In genomic region chr3:183554377-183554776, GRCh38 we compare ENCODE assay signal across 10 cellular contexts. TPM values are rescaled to one million over a fixed set of nuclear protein-coding genes. Genes with fewer than 3 reads are reported as not detected.
DNase-seq lines count a peak whose midpoint lies in the region; ATAC-seq and TF ChIP-seq lines count a peak whose summit lies in the region.
"Had no signal": no experiment of that assay in that cellular context is flagged by ENCODE, and none has a peak within 500 bp of the region (broad histone marks: within the 10 kb centered on the region; RNA-seq: fewer than 3 reads in every experiment).

No MANE protein-coding gene starts in this region.

- H3K36me3 ChIP-seq in psoas muscle (ENCODE audit: insufficient read depth in 1 of 2, low read depth in 1 of 2), result no peaks in the 10 kb centered on the region

- no peak for DNase-seq in activated T-helper 2 cell treated with anti-CD3 and anti-CD28 coated beads, Interferon-gamma antibody, Interleukin-2, Interleukin-4, amounts not matched to agents 10 μg/mL and 5 μg/mL and 100 μg/mL, durations not matched to agents 14 hours and 24 hours and 36 hours (ENCODE audit: low spot score)
- DNase-seq in psoas muscle, result no peak
- DNase-seq in hypothalamus (lab: John Stamatoyannopoulos, UW), result no peak
- no peak for DNase-seq in HK-2 (ENCODE audit: unreplicated experiment)
- no peak for DNase-seq in NCI-H1694 (lab: John Stamatoyannopoulos, UW)
- DNase-seq: cerebellar nuclear complex, NCI-H774 had no signal

- H3K36me3 Mint-ChIP-seq in activated T-helper 2 cell treated with anti-CD3 and anti-CD28 coated beads, Interferon-gamma antibody, Interleukin-2, Interleukin-4, amounts not matched to agents 10 μg/mL and 5 μg/mL and 100 μg/mL, durations not matched to agents 14 hours and 24 hours and 36 hours (ENCODE audit: low read depth), result peaks cover 34% of the 10 kb centered on the region

- peaks cover 4% of the 10 kb centered on the region for H3K4me1 ChIP-seq in psoas muscle

- no peaks in the 10 kb centered on the region for H3K9me3 Mint-ChIP-seq in activated T-helper 2 cell treated with anti-CD3 and anti-CD28 coated beads, Interferon-gamma antibody, Interleukin-2, Interleukin-4, amounts not matched to agents 10 μg/mL and 5 μg/mL and 100 μg/mL, durations not matched to agents 14 hours and 24 hours and 36 hours

- H3K27ac Mint-ChIP-seq in activated T-helper 2 cell treated with anti-CD3 and anti-CD28 coated beads, Interferon-gamma antibody, Interleukin-2, Interleukin-4, amounts not matched to agents 10 μg/mL and 5 μg/mL and 100 μg/mL, durations not matched to agents 14 hours and 24 hours and 36 hours, result peak overlapping the region; percentile 93

- H3K27me3 Mint-ChIP-seq in activated T-helper 2 cell treated with anti-CD3 and anti-CD28 coated beads, Interferon-gamma antibody, Interleukin-2, Interleukin-4, amounts not matched to agents 10 μg/mL and 5 μg/mL and 100 μg/mL, durations not matched to agents 14 hours and 24 hours and 36 hours (ENCODE audit: low read depth), result no peaks in the 10 kb centered on the region

- ATAC-seq in GM18867 (IDR thresholded peaks at IDR 0.05; ENCODE audit: unreplicated experiment), result peak; percentile 33
- peak; percentile 39 for ATAC-seq in HG02981 (IDR thresholded peaks at IDR 0.05; ENCODE audit: unreplicated experiment)
- ATAC-seq in psoas muscle, result peak in 1 of 4 donors; percentile 28

- WGBS in psoas muscle, 3 donors, result 63 to 77% (median 69%) methylated on average over 1 of the region's 1 CpG

- H3K27ac ChIP-seq in psoas muscle, result peak overlapping the region; percentile 43

- peak overlapping the region; percentile 47 for H3K4me3 ChIP-seq in psoas muscle
- H3K4me3 ChIP-seq: lung had no signal

- H3K4me3 Mint-ChIP-seq in activated T-helper 2 cell treated with anti-CD3 and anti-CD28 coated beads, Interferon-gamma antibody, Interleukin-2, Interleukin-4, amounts not matched to agents 10 μg/mL and 5 μg/mL and 100 μg/mL, durations not matched to agents 14 hours and 24 hours and 36 hours (ENCODE audit: low read depth), result peak overlapping the region; percentile 100

- intact Hi-C loops in activated T-helper 2 cell treated with anti-CD3 and anti-CD28 coated beads, Interferon-gamma antibody, Interleukin-2, Interleukin-4, amounts not matched to agents 10 μg/mL and 5 μg/mL and 100 μg/mL, durations not matched to agents 14 hours and 24 hours and 36 hours (cut with micrococcal nuclease), result loop anchor here (1.0 to 5.0 kb wide), 6 partner anchors 27 to 268 kb away; no protein-coding TSS in a partner anchor
- intact Hi-C loops in psoas muscle (cut with DNase I), result no loop called here

- no peaks in the 10 kb centered on the region for H3K27me3 ChIP-seq in psoas muscle (ENCODE audit: insufficient read depth in 3 of 3, low read length in 2 of 3)

- no peak for TF ChIP-seq CTCF in psoas muscle (IDR thresholded peaks at IDR 0.05)

- H3K9me3 ChIP-seq in psoas muscle, result no peaks in the 10 kb centered on the region

- peaks cover 58% of the 10 kb centered on the region for H3K4me1 Mint-ChIP-seq in activated T-helper 2 cell treated with anti-CD3 and anti-CD28 coated beads, Interferon-gamma antibody, Interleukin-2, Interleukin-4, amounts not matched to agents 10 μg/mL and 5 μg/mL and 100 μg/mL, durations not matched to agents 14 hours and 24 hours and 36 hours (ENCODE audit: low read depth)

RNA-seq across cellular contexts. Expression of gene KLHL6, which starts 1.1 kb away (rescaled TPM):
- total RNA-seq in activated T-helper 2 cell treated with anti-CD3 and anti-CD28 coated beads, Interferon-gamma antibody, Interleukin-2, Interleukin-4, amounts not matched to agents 10 μg/mL and 5 μg/mL and 100 μg/mL, durations not matched to agents 14 hours and 24 hours and 36 hours, result 29.5 and 29.7 TPM in 2 replicates
- 1 to 10 TPM in 1 of 4 donors, under 1 TPM in 3; 0.42 to 1.3 (median 0.51) TPM for total RNA-seq in psoas muscle
- under 1 TPM; 0.12 to 0.22 (median 0.13) TPM for polyA plus RNA-seq in psoas muscle

Comparison
In these comparisons a context has a peak if more than half of its experiments do, and no peak if none do; other contexts are left out.
1. RNA of gene KLHL6, which starts 1.1 kb away (total RNA-seq): 29.5 to 29.7 TPM in activated T-helper 2 cell treated with anti-CD3 and anti-CD28 coated beads, Interferon-gamma antibody, Interleukin-2, Interleukin-4, amounts not matched to agents 10 μg/mL and 5 μg/mL and 100 μg/mL, durations not matched to agents 14 hours and 24 hours and 36 hours; 0.42 to 1.3 TPM in psoas muscle; every median in the first group is over 10 times any median in the second.